28 cellular contexts compared by ENCODE assay signal in the genomic region with DNA sequence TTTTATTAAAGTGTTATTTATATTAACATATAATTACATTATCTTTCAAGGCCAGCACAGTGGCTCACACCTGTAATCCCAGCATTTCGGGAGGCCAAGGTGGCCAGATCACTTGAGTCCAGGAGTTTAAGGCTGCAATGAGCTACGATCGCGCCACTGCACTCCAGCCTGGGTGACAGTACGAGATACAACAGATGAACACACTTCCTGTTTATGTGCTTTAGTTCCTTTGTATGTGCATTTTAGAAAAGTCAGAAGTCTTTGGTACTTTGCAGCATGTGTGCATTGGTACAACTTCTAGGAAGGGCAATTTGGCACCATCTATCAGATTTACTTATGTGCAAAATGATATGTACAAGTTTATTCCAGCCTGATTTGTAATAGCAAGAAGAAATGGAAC.
"Had no signal": no experiment of that assay in that cellular context is flagged by ENCODE, and none has a peak within 500 bp of the region (broad histone marks: within the 10 kb centered on the region; RNA-seq: fewer than 3 reads in every experiment).

No MANE protein-coding gene starts in this region.

- H3K27me3 ChIP-seq: breast epithelium, gastroesophageal sphincter, heart left ventricle, pancreas, uterus had no signal

- H3K36me3 Mint-ChIP-seq: naive B cell had no signal

- H3K4me1 ChIP-seq: breast epithelium, gastroesophageal sphincter, prostate gland, uterus had no signal

- H3K36me3 ChIP-seq: breast epithelium, pancreas, prostate gland, thoracic aorta, uterus had no signal

- H3K4me3 ChIP-seq: breast epithelium, gastroesophageal sphincter, heart left ventricle, pancreas, prostate gland, skin epidermis, thoracic aorta, uterus had no signal

- H3K9me3 ChIP-seq: breast epithelium, gastroesophageal sphincter, heart left ventricle, pancreas, prostate gland, thoracic aorta, uterus had no signal

- H3K9me3 Mint-ChIP-seq: activated naive CD4-positive, alpha-beta T cell treated with anti-CD3 and anti-CD28 coated beads, Interleukin-2, amount 10 ng/mL, durations not matched to agents 7 days and 5 days; mesothelial cell of epicardium; naive B cell; neural crest cell; stimulated activated effector memory CD8-positive, alpha-beta T cell treated with anti-CD3 and anti-CD28 coated beads, Interleukin-12 subunit alpha, Interleukin-12 subunit beta, amount 100 ng/mL, for 72 hours; stimulated activated naive CD8-positive, alpha-beta T cell treated with anti-CD3 and anti-CD28 coated beads, Interleukin-15, Interleukin-2, amounts not matched to agents 100 ng/mL and 50 ng/mL, for 24 hours; type B pancreatic cell had no signal

- H3K27ac Mint-ChIP-seq: activated naive CD4-positive, alpha-beta T cell treated with anti-CD3 and anti-CD28 coated beads, Interleukin-2, amount 10 ng/mL, durations not matched to agents 7 days and 5 days; mesothelial cell of epicardium; naive B cell; stimulated activated effector memory CD8-positive, alpha-beta T cell treated with anti-CD3 and anti-CD28 coated beads, Interleukin-12 subunit alpha, Interleukin-12 subunit beta, amount 100 ng/mL, for 72 hours; stimulated activated naive CD8-positive, alpha-beta T cell treated with anti-CD3 and anti-CD28 coated beads, Interleukin-15, Interleukin-2, amounts not matched to agents 100 ng/mL and 50 ng/mL, for 24 hours; type B pancreatic cell had no signal

- H3K4me3 Mint-ChIP-seq: activated naive CD4-positive, alpha-beta T cell treated with anti-CD3 and anti-CD28 coated beads, Interleukin-2, amount 10 ng/mL, durations not matched to agents 7 days and 5 days; mesothelial cell of epicardium; naive B cell; neural crest cell; stimulated activated effector memory CD8-positive, alpha-beta T cell treated with anti-CD3 and anti-CD28 coated beads, Interleukin-12 subunit alpha, Interleukin-12 subunit beta, amount 100 ng/mL, for 72 hours; stimulated activated naive CD8-positive, alpha-beta T cell treated with anti-CD3 and anti-CD28 coated beads, Interleukin-15, Interleukin-2, amounts not matched to agents 100 ng/mL and 50 ng/mL, for 24 hours; type B pancreatic cell had no signal

- DNase-seq: activated CD4-positive, alpha-beta T cell treated with anti-CD3 and anti-CD28 coated beads, Interleukin-2, amount 50 U/mL, for 4 hours; activated CD4-positive, CD25-positive, alpha-beta regulatory T cell treated with anti-CD3 and anti-CD28 coated beads, Interleukin-2, amount 50 U/mL, for 72 hours; activated CD8-positive, alpha-beta memory T cell treated with anti-CD3 and anti-CD28 coated beads, Interleukin-2, amount 50 U/mL, for 4 hours; activated effector memory CD4-positive, alpha-beta T cell treated with anti-CD3 and anti-CD28 coated beads, Interleukin-2, amount 50 U/mL, for 16 hours; activated naive CD4-positive, alpha-beta T cell treated with anti-CD3 and anti-CD28 coated beads, Interleukin-2, amount 10 ng/mL, durations not matched to agents 7 days and 5 days; central memory CD4-positive, alpha-beta T cell; heart left ventricle; hypothalamus; naive B cell; nucleus accumbens; pancreas; retina; stimulated activated CD4-positive, alpha-beta T cell treated with anti-CD3 and anti-CD28 coated beads, Interleukin-12 subunit alpha, Interleukin-12 subunit beta, amount 100 ng/mL, for 4 hours; stimulated activated CD4-positive, alpha-beta T cell treated with anti-CD3 and anti-CD28 coated beads, Interleukin-4, amount 100 ng/mL, for 24 hours; T-helper 9 cell; uterus had no signal

- H3K4me1 Mint-ChIP-seq: mesothelial cell of epicardium, naive B cell, neural crest cell had no signal

- H3K27me3 Mint-ChIP-seq: activated naive CD4-positive, alpha-beta T cell treated with anti-CD3 and anti-CD28 coated beads, Interleukin-2, amount 10 ng/mL, durations not matched to agents 7 days and 5 days; naive B cell; stimulated activated naive CD8-positive, alpha-beta T cell treated with anti-CD3 and anti-CD28 coated beads, Interleukin-15, Interleukin-2, amounts not matched to agents 100 ng/mL and 50 ng/mL, for 24 hours; type B pancreatic cell had no signal

- ATAC-seq: gastroesophageal sphincter; heart left ventricle; pancreas; sciatic nerve; SK-N-SH treated with all-trans-retinoic acid at 6 μM for 48 hours; stimulated activated effector memory CD8-positive, alpha-beta T cell treated with anti-CD3 and anti-CD28 coated beads, Interleukin-12 subunit alpha, Interleukin-12 subunit beta, amount 100 ng/mL, for 72 hours had no signal

- H3K27ac ChIP-seq: breast epithelium, gastroesophageal sphincter, heart left ventricle, pancreas, prostate gland, thoracic aorta, uterus had no signal
